ENCODE assay signal across 1 cellular context in genomic region chr1:11790880-11791715, GRCh38.
TF ChIP-seq lines count a peak whose summit lies in the region.

No MANE protein-coding gene starts in this region.

TF ChIP-seq in IMR-90, 13 proteins besides CTCF, POLR2A, EP300 and RAD21:
- TF ChIP-seq MAZ (IDR thresholded peaks at IDR 0.05; ENCODE audit: borderline replicate concordance, low read depth, low read length) (peak; percentile 32; the same call in 1 of the 2 replicates), FOS (IDR thresholded peaks at IDR 0.05; ENCODE audit: low read depth, low read length) (peak; percentile 95), BHLHE40 (IDR thresholded peaks at IDR 0.05; ENCODE audit: low read depth, low read length) (peak; percentile 68), RCOR1 (IDR thresholded peaks at IDR 0.05; ENCODE audit: insufficient replicate concordance, low read length) (no peak), MAFK (IDR thresholded peaks at IDR 0.05; ENCODE audit: low read depth, low read length) (peak; percentile 53; the same call in 1 of the 2 replicates), RFX5 (IDR thresholded peaks at IDR 0.05; ENCODE audit: low read depth, low read length) (no peak)
